1 cellular context compared by ENCODE assay signal in the genomic region with DNA sequence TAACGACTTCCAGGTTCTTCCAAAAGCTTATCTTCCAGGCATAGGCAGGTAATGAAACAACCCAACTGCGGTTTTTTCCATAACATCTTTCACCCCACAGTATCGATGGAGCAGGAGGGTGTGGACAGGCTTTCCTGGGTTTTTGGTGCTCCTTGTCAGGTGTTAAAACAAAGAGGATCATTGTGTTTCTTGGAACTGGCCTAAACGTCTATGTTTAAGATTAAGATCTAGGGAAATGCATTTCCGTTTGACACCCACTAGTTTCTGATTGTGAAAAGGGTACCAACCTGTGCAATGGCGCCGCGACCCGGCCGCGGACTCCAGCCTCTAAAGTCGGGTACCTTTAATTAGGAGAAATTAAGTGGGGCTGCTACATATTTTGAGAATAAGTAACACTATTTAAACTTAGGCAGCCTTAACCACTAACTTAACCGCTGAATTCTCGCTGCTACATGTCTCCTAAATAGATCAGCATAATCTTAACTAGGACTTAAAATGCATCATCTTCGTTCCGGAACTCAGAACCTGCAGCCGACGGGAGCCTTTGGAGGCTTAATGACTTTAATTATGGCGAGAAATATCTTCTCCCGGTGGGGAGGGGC.
TF ChIP-seq lines count a peak whose summit lies in the region.

No MANE protein-coding gene starts in this region.

TF ChIP-seq in HepG2, 621 proteins besides CTCF, POLR2A, EP300 and RAD21 (continued from another document and continues in another):
- TF ChIP-seq ASH2L (IDR thresholded peaks at IDR 0.05; ENCODE audit: insufficient read length, low read depth, low read length), result peak; percentile 36
- TF ChIP-seq SMC3 (IDR thresholded peaks at IDR 0.05; ENCODE audit: low read length), result no peak
- peak; percentile 33; the same call in 1 of the 2 replicates for TF ChIP-seq ZNF503 (CRISPR knock-in tag; IDR thresholded peaks at IDR 0.05)
- 0 out of 2 replicates have a peak, but pooled peaks have one; percentile 51 for TF ChIP-seq NCOA2 (CRISPR knock-in tag; IDR thresholded peaks at IDR 0.05)
- TF ChIP-seq SMAD1 (CRISPR knock-in tag; IDR thresholded peaks at IDR 0.05; ENCODE audit: borderline replicate concordance, low read depth), result no peak
- TF ChIP-seq SMAD9 (CRISPR knock-in tag; IDR thresholded peaks at IDR 0.05), result no peak
- peak; percentile 61 for TF ChIP-seq MED1 (CRISPR knock-in tag; IDR thresholded peaks at IDR 0.05)
- no peak for TF ChIP-seq ZNF484 (CRISPR knock-in tag; IDR thresholded peaks at IDR 0.05; ENCODE audit: borderline replicate concordance, low read depth)
- 0 out of 2 replicates have a peak, but pooled peaks have one; percentile 20 for TF ChIP-seq SP5 (CRISPR knock-in tag; IDR thresholded peaks at IDR 0.05; ENCODE audit: borderline replicate concordance, low read depth)
- TF ChIP-seq, protein P1, sequence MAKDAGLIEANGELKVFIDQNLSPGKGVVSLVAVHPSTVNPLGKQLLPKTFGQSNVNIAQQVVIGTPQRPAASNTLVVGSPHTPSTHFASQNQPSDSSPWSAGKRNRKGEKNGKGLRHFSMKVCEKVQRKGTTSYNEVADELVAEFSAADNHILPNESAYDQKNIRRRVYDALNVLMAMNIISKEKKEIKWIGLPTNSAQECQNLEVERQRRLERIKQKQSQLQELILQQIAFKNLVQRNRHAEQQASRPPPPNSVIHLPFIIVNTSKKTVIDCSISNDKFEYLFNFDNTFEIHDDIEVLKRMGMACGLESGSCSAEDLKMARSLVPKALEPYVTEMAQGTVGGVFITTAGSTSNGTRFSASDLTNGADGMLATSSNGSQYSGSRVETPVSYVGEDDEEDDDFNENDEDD (CRISPR knock-in tag; IDR thresholded peaks at IDR 0.05; ENCODE audit: borderline replicate concordance), result peak; percentile 27; the same call in 1 of the 2 replicates
- no peak for TF ChIP-seq ZNF687 (CRISPR knock-in tag; IDR thresholded peaks at IDR 0.05)
- TF ChIP-seq RFXAP (CRISPR knock-in tag; IDR thresholded peaks at IDR 0.05; ENCODE audit: borderline replicate concordance), result 0 out of 2 replicates have a peak, but pooled peaks have one; percentile 19
- TF ChIP-seq SAP130 (CRISPR knock-in tag; IDR thresholded peaks at IDR 0.05; ENCODE audit: low read depth), result peak; percentile 14; the same call in 1 of the 2 replicates
- TF ChIP-seq SUZ12 (IDR thresholded peaks at IDR 0.05; ENCODE audit: low read depth, low read length), result no peak
- TF ChIP-seq EHMT2 (IDR thresholded peaks at IDR 0.05; ENCODE audit: borderline replicate concordance, low read depth, low read length), result no peak
- no peak for TF ChIP-seq ZNF776 (CRISPR knock-in tag; IDR thresholded peaks at IDR 0.05)
- peak; percentile 0; the same call in 1 of the 2 replicates for TF ChIP-seq ATF7-NPFF (CRISPR knock-in tag; IDR thresholded peaks at IDR 0.05; ENCODE audit: low read depth)
- TF ChIP-seq ZNF34 (CRISPR knock-in tag; IDR thresholded peaks at IDR 0.05; ENCODE audit: borderline replicate concordance), result no peak
- no peak for TF ChIP-seq DNMT1 (CRISPR knock-in tag; IDR thresholded peaks at IDR 0.05)
- 0 out of 2 replicates have a peak, but pooled peaks have one; percentile 5 for TF ChIP-seq KDM1A (CRISPR knock-in tag; IDR thresholded peaks at IDR 0.05)
- peak; percentile 29; the same call in 1 of the 2 replicates for TF ChIP-seq TBX2 (CRISPR knock-in tag; IDR thresholded peaks at IDR 0.05; ENCODE audit: borderline replicate concordance)
- TF ChIP-seq NFE2L2 (IDR thresholded peaks at IDR 0.05; ENCODE audit: low read length), result no peak
- 0 out of 2 replicates have a peak, but pooled peaks have one; percentile 21 for TF ChIP-seq FOXJ3 (CRISPR knock-in tag; IDR thresholded peaks at IDR 0.05; ENCODE audit: borderline replicate concordance)
- no peak for TF ChIP-seq ZNF414 (CRISPR knock-in tag; IDR thresholded peaks at IDR 0.05)
- no peak for TF ChIP-seq ZNF382 (CRISPR knock-in tag; IDR thresholded peaks at IDR 0.05; ENCODE audit: borderline replicate concordance)
- TF ChIP-seq JDP2 (CRISPR knock-in tag; IDR thresholded peaks at IDR 0.05; ENCODE audit: borderline replicate concordance), result no peak
- TF ChIP-seq, protein P2, sequence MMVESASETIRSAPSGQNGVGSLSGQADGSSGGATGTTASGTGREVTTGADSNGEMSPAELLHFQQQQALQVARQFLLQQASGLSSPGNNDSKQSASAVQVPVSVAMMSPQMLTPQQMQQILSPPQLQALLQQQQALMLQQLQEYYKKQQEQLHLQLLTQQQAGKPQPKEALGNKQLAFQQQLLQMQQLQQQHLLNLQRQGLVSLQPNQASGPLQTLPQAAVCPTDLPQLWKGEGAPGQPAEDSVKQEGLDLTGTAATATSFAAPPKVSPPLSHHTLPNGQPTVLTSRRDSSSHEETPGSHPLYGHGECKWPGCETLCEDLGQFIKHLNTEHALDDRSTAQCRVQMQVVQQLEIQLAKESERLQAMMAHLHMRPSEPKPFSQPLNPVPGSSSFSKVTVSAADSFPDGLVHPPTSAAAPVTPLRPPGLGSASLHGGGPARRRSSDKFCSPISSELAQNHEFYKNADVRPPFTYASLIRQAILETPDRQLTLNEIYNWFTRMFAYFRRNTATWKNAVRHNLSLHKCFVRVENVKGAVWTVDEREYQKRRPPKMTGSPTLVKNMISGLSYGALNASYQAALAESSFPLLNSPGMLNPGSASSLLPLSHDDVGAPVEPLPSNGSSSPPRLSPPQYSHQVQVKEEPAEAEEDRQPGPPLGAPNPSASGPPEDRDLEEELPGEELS (CRISPR knock-in tag; IDR thresholded peaks at IDR 0.05), result peak; percentile 60
- TF ChIP-seq ZSCAN29 (CRISPR knock-in tag; conservative IDR thresholded peaks at IDR 0.05), result no peak
- TF ChIP-seq TEAD3 (CRISPR knock-in tag; optimal IDR thresholded peaks at IDR 0.05; ENCODE audit: borderline replicate concordance), result peak; percentile 29
- no peak for TF ChIP-seq ESRRA (CRISPR knock-in tag; IDR thresholded peaks at IDR 0.05; ENCODE audit: low read depth)
- TF ChIP-seq GFI1 (CRISPR knock-in tag; IDR thresholded peaks at IDR 0.05; ENCODE audit: borderline replicate concordance), result 0 out of 2 replicates have a peak, but pooled peaks have one; percentile 17
- no peak; the same call in 1 of the 2 replicates for TF ChIP-seq TCF7 (IDR thresholded peaks at IDR 0.05; ENCODE audit: low read depth)
- no peak for TF ChIP-seq ZNF746 (CRISPR knock-in tag; IDR thresholded peaks at IDR 0.05)
- 0 out of 2 replicates have a peak, but pooled peaks have one; percentile 45 for TF ChIP-seq DNMT3B (CRISPR knock-in tag; conservative IDR thresholded peaks at IDR 0.05)
- peak; percentile 79 for TF ChIP-seq RBM22 (optimal IDR thresholded peaks at IDR 0.05; ENCODE audit: low read length)
- no peak for TF ChIP-seq ATAD3A (CRISPR knock-in tag; IDR thresholded peaks at IDR 0.05)
- TF ChIP-seq GTF3A (CRISPR knock-in tag; conservative IDR thresholded peaks at IDR 0.05), result no peak
- no peak for TF ChIP-seq KLF13 (CRISPR knock-in tag; IDR thresholded peaks at IDR 0.05)
- peak; percentile 30; the same call in 1 of the 2 replicates for TF ChIP-seq ZNF800 (CRISPR knock-in tag; IDR thresholded peaks at IDR 0.05)
- TF ChIP-seq, protein P3, sequence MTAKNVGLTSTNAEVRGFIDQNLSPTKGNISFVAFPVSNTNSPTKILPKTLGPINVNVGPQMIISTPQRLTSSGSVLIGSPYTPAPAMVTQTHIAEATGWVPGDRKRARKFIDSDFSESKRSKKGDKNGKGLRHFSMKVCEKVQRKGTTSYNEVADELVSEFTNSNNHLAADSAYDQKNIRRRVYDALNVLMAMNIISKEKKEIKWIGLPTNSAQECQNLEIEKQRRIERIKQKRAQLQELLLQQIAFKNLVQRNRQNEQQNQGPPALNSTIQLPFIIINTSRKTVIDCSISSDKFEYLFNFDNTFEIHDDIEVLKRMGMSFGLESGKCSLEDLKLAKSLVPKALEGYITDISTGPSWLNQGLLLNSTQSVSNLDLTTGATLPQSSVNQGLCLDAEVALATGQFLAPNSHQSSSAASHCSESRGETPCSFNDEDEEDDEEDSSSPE (CRISPR knock-in tag; IDR thresholded peaks at IDR 0.05), result 0 out of 2 replicates have a peak, but pooled peaks have one; percentile 12
- TF ChIP-seq ZNF367 (CRISPR knock-in tag; IDR thresholded peaks at IDR 0.05; ENCODE audit: borderline replicate concordance), result no peak
- no peak for TF ChIP-seq ZNF432 (CRISPR knock-in tag; IDR thresholded peaks at IDR 0.05; ENCODE audit: borderline replicate concordance)
- 0 out of 2 replicates have a peak, but pooled peaks have one; percentile 16 for TF ChIP-seq HMG20A (CRISPR knock-in tag; IDR thresholded peaks at IDR 0.05; ENCODE audit: borderline replicate concordance)
- TF ChIP-seq ZNF598 (CRISPR knock-in tag; IDR thresholded peaks at IDR 0.05; ENCODE audit: borderline replicate concordance), result no peak
- TF ChIP-seq AGO2 (optimal IDR thresholded peaks at IDR 0.05; ENCODE audit: low read depth, low read length), result no peak
- peak; percentile 7; the same call in 1 of the 2 replicates for TF ChIP-seq KAT8 (CRISPR knock-in tag; IDR thresholded peaks at IDR 0.05)
- peak; percentile 28 for TF ChIP-seq ISL2 (CRISPR knock-in tag; IDR thresholded peaks at IDR 0.05)
